Comparison of ENCODE assay signal across 2 cellular contexts in the genomic region with DNA sequence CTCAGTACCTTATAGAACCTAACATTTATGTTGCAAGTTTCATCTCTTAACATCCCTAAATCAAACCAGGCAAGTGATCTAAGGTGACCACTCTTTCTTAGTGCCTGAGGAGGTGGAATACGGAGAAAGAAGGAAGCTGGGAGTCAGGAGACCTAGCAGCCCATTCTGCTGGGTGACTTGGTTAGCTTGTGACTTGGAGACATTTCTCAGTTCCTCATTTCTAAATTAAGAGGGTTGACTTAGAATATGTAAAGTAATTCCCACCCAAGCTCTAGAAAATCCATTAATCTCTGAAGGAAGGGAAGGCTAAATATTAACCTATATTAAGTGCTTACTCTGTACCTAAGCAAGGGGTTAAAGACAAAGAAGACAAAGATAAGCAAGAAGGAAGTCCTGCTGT.
A peak's percentile ranks its signal among the peaks of the same experiment; 100 is the strongest.
TF ChIP-seq lines count a peak whose summit lies in the region.

No MANE protein-coding gene starts in this region.

TF ChIP-seq in GM12891, 5 proteins besides CTCF, POLR2A, EP300 and RAD21 (continued from another document):
- TF ChIP-seq TAF1 (IDR thresholded peaks at IDR 0.05; ENCODE audit: low read depth, low read length) = no peak

TF ChIP-seq in GM12878, 131 proteins besides CTCF, POLR2A, EP300 and RAD21 (continued from another document):
- no peak for TF ChIP-seq HCFC1 (IDR thresholded peaks at IDR 0.05; ENCODE audit: low read length)
- peak; percentile 75 to 79 for TF ChIP-seq BHLHE40 (IDR thresholded peaks at IDR 0.05; ENCODE audit: borderline replicate concordance in 1 of 2, low read depth in 2 of 2, low read length in 1 of 2)
- TF ChIP-seq ZNF207 (IDR thresholded peaks at IDR 0.05; ENCODE audit: borderline replicate concordance) = no peak
- TF ChIP-seq HDAC6 (IDR thresholded peaks at IDR 0.05; ENCODE audit: unreplicated experiment) = no peak
- no peak for TF ChIP-seq ASH2L (IDR thresholded peaks at IDR 0.05; ENCODE audit: borderline replicate concordance, low read depth)
- TF ChIP-seq, protein P1, sequence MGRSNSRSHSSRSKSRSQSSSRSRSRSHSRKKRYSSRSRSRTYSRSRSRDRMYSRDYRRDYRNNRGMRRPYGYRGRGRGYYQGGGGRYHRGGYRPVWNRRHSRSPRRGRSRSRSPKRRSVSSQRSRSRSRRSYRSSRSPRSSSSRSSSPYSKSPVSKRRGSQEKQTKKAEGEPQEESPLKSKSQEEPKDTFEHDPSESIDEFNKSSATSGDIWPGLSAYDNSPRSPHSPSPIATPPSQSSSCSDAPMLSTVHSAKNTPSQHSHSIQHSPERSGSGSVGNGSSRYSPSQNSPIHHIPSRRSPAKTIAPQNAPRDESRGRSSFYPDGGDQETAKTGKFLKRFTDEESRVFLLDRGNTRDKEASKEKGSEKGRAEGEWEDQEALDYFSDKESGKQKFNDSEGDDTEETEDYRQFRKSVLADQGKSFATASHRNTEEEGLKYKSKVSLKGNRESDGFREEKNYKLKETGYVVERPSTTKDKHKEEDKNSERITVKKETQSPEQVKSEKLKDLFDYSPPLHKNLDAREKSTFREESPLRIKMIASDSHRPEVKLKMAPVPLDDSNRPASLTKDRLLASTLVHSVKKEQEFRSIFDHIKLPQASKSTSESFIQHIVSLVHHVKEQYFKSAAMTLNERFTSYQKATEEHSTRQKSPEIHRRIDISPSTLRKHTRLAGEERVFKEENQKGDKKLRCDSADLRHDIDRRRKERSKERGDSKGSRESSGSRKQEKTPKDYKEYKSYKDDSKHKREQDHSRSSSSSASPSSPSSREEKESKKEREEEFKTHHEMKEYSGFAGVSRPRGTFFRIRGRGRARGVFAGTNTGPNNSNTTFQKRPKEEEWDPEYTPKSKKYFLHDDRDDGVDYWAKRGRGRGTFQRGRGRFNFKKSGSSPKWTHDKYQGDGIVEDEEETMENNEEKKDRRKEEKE (IDR thresholded peaks at IDR 0.05) = no peak
- TF ChIP-seq, protein P2, sequence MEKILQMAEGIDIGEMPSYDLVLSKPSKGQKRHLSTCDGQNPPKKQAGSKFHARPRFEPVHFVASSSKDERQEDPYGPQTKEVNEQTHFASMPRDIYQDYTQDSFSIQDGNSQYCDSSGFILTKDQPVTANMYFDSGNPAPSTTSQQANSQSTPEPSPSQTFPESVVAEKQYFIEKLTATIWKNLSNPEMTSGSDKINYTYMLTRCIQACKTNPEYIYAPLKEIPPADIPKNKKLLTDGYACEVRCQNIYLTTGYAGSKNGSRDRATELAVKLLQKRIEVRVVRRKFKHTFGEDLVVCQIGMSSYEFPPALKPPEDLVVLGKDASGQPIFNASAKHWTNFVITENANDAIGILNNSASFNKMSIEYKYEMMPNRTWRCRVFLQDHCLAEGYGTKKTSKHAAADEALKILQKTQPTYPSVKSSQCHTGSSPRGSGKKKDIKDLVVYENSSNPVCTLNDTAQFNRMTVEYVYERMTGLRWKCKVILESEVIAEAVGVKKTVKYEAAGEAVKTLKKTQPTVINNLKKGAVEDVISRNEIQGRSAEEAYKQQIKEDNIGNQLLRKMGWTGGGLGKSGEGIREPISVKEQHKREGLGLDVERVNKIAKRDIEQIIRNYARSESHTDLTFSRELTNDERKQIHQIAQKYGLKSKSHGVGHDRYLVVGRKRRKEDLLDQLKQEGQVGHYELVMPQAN (conservative IDR thresholded peaks at IDR 0.05) = no peak
- TF ChIP-seq BACH1 (IDR thresholded peaks at IDR 0.05; ENCODE audit: borderline replicate concordance) = no peak; the same call in 1 of the 2 replicates
- no peak for TF ChIP-seq ZSCAN29 (IDR thresholded peaks at IDR 0.05)
- no peak for TF ChIP-seq POLR2AphosphoS5 (IDR thresholded peaks at IDR 0.05; ENCODE audit: low read length)
- peak; percentile 91 for TF ChIP-seq IKZF1 (conservative IDR thresholded peaks at IDR 0.05)
- 0 out of 2 replicates have a peak, but pooled peaks have one; percentile 29 for TF ChIP-seq PAX5 (IDR thresholded peaks at IDR 0.05; ENCODE audit: borderline replicate concordance, low read depth, low read length)
- TF ChIP-seq EZH2 (IDR thresholded peaks at IDR 0.05; ENCODE audit: borderline replicate concordance, control insufficient read depth, low read depth, low read length) = no peak
- no peak for TF ChIP-seq SMARCA5 (IDR thresholded peaks at IDR 0.05)
- TF ChIP-seq TBL1XR1 (IDR thresholded peaks at IDR 0.05; ENCODE audit: low read depth, low read length) = no peak
- no peak for TF ChIP-seq CHD4 (IDR thresholded peaks at IDR 0.05)
- TF ChIP-seq, protein P3, sequence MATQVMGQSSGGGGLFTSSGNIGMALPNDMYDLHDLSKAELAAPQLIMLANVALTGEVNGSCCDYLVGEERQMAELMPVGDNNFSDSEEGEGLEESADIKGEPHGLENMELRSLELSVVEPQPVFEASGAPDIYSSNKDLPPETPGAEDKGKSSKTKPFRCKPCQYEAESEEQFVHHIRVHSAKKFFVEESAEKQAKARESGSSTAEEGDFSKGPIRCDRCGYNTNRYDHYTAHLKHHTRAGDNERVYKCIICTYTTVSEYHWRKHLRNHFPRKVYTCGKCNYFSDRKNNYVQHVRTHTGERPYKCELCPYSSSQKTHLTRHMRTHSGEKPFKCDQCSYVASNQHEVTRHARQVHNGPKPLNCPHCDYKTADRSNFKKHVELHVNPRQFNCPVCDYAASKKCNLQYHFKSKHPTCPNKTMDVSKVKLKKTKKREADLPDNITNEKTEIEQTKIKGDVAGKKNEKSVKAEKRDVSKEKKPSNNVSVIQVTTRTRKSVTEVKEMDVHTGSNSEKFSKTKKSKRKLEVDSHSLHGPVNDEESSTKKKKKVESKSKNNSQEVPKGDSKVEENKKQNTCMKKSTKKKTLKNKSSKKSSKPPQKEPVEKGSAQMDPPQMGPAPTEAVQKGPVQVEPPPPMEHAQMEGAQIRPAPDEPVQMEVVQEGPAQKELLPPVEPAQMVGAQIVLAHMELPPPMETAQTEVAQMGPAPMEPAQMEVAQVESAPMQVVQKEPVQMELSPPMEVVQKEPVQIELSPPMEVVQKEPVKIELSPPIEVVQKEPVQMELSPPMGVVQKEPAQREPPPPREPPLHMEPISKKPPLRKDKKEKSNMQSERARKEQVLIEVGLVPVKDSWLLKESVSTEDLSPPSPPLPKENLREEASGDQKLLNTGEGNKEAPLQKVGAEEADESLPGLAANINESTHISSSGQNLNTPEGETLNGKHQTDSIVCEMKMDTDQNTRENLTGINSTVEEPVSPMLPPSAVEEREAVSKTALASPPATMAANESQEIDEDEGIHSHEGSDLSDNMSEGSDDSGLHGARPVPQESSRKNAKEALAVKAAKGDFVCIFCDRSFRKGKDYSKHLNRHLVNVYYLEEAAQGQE (IDR thresholded peaks at IDR 0.05; ENCODE audit: low read depth, low read length) = no peak
- peak; percentile 30; the same call in 1 of the 2 replicates for TF ChIP-seq NFIC (IDR thresholded peaks at IDR 0.05; ENCODE audit: low read depth, low read length)
- no peak for TF ChIP-seq CREM (IDR thresholded peaks at IDR 0.05; ENCODE audit: low read depth)
- TF ChIP-seq IKZF2 (IDR thresholded peaks at IDR 0.05) = peak; percentile 96 to 98
- TF ChIP-seq PML (IDR thresholded peaks at IDR 0.05; ENCODE audit: low read length) = no peak
- no peak for TF ChIP-seq EGR1 (IDR thresholded peaks at IDR 0.05; ENCODE audit: borderline replicate concordance in 1 of 2, low read depth in 2 of 2, low read length in 2 of 2)
- TF ChIP-seq DPF2 (IDR thresholded peaks at IDR 0.05) = peak; percentile 75
- TF ChIP-seq, protein P4, sequence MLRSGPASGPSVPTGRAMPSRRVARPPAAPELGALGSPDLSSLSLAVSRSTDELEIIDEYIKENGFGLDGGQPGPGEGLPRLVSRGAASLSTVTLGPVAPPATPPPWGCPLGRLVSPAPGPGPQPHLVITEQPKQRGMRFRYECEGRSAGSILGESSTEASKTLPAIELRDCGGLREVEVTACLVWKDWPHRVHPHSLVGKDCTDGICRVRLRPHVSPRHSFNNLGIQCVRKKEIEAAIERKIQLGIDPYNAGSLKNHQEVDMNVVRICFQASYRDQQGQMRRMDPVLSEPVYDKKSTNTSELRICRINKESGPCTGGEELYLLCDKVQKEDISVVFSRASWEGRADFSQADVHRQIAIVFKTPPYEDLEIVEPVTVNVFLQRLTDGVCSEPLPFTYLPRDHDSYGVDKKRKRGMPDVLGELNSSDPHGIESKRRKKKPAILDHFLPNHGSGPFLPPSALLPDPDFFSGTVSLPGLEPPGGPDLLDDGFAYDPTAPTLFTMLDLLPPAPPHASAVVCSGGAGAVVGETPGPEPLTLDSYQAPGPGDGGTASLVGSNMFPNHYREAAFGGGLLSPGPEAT (IDR thresholded peaks at IDR 0.05; ENCODE audit: low read depth) = peak; percentile 94
- no peak for TF ChIP-seq SUZ12 (IDR thresholded peaks at IDR 0.05; ENCODE audit: unreplicated experiment)
- TF ChIP-seq WRNIP1 (IDR thresholded peaks at IDR 0.05; ENCODE audit: borderline replicate concordance, low read depth, low read length) = no peak
- TF ChIP-seq SIN3A (IDR thresholded peaks at IDR 0.05; ENCODE audit: low read depth, low read length) = no peak
- peak; percentile 86 for TF ChIP-seq MTA2 (IDR thresholded peaks at IDR 0.05; ENCODE audit: low read depth)
- TF ChIP-seq IRF4 (IDR thresholded peaks at IDR 0.05; ENCODE audit: low read depth, low read length) = peak; percentile 80; the same call in 1 of the 2 replicates
- TF ChIP-seq SMAD5 (IDR thresholded peaks at IDR 0.05; ENCODE audit: low read depth) = no peak
- no peak for TF ChIP-seq ZNF274 (IDR thresholded peaks at IDR 0.05; ENCODE audit: insufficient read depth, insufficient read length)
- TF ChIP-seq MEF2B (IDR thresholded peaks at IDR 0.05; ENCODE audit: partially characterized antibody, poor library complexity, severe bottlenecking) = peak; percentile 55
- 0 out of 2 replicates have a peak, but pooled peaks have one; percentile 51 for TF ChIP-seq MEF2A (IDR thresholded peaks at IDR 0.05; ENCODE audit: insufficient read depth, low read depth, low read length)
- peak; percentile 52; the same call in 1 of the 2 replicates for TF ChIP-seq NBN (IDR thresholded peaks at IDR 0.05)
- no peak for TF ChIP-seq TARDBP (IDR thresholded peaks at IDR 0.05; ENCODE audit: borderline replicate concordance)
- TF ChIP-seq POU2F2 (IDR thresholded peaks at IDR 0.05; ENCODE audit: borderline replicate concordance, low read depth, low read length) = no peak
- no peak for TF ChIP-seq RFX5 (IDR thresholded peaks at IDR 0.05; ENCODE audit: low read depth, low read length)
- TF ChIP-seq HDGF (IDR thresholded peaks at IDR 0.05) = no peak
- peak; percentile 47; the same call in 1 of the 2 replicates for TF ChIP-seq ATF7 (IDR thresholded peaks at IDR 0.05; ENCODE audit: low read depth)
- no peak for TF ChIP-seq CBX5 (IDR thresholded peaks at IDR 0.05; ENCODE audit: low read depth)
- TF ChIP-seq, protein P5, sequence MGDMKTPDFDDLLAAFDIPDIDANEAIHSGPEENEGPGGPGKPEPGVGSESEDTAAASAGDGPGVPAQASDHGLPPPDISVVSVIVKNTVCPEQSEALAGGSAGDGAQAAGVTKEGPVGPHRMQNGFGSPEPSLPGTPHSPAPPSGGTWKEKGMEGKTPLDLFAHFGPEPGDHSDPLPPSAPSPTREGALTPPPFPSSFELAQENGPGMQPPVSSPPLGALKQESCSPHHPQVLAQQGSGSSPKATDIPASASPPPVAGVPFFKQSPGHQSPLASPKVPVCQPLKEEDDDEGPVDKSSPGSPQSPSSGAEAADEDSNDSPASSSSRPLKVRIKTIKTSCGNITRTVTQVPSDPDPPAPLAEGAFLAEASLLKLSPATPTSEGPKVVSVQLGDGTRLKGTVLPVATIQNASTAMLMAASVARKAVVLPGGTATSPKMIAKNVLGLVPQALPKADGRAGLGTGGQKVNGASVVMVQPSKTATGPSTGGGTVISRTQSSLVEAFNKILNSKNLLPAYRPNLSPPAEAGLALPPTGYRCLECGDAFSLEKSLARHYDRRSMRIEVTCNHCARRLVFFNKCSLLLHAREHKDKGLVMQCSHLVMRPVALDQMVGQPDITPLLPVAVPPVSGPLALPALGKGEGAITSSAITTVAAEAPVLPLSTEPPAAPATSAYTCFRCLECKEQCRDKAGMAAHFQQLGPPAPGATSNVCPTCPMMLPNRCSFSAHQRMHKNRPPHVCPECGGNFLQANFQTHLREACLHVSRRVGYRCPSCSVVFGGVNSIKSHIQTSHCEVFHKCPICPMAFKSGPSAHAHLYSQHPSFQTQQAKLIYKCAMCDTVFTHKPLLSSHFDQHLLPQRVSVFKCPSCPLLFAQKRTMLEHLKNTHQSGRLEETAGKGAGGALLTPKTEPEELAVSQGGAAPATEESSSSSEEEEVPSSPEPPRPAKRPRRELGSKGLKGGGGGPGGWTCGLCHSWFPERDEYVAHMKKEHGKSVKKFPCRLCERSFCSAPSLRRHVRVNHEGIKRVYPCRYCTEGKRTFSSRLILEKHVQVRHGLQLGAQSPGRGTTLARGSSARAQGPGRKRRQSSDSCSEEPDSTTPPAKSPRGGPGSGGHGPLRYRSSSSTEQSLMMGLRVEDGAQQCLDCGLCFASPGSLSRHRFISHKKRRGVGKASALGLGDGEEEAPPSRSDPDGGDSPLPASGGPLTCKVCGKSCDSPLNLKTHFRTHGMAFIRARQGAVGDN (IDR thresholded peaks at IDR 0.05) = no peak
- TF ChIP-seq KAT2A (conservative IDR thresholded peaks at IDR 0.05; ENCODE audit: control insufficient read depth, low read depth, low read length) = no peak
- peak; percentile 43; the same call in 1 of the 2 replicates for TF ChIP-seq BMI1 (IDR thresholded peaks at IDR 0.05; ENCODE audit: borderline replicate concordance)
- TF ChIP-seq, protein P6, sequence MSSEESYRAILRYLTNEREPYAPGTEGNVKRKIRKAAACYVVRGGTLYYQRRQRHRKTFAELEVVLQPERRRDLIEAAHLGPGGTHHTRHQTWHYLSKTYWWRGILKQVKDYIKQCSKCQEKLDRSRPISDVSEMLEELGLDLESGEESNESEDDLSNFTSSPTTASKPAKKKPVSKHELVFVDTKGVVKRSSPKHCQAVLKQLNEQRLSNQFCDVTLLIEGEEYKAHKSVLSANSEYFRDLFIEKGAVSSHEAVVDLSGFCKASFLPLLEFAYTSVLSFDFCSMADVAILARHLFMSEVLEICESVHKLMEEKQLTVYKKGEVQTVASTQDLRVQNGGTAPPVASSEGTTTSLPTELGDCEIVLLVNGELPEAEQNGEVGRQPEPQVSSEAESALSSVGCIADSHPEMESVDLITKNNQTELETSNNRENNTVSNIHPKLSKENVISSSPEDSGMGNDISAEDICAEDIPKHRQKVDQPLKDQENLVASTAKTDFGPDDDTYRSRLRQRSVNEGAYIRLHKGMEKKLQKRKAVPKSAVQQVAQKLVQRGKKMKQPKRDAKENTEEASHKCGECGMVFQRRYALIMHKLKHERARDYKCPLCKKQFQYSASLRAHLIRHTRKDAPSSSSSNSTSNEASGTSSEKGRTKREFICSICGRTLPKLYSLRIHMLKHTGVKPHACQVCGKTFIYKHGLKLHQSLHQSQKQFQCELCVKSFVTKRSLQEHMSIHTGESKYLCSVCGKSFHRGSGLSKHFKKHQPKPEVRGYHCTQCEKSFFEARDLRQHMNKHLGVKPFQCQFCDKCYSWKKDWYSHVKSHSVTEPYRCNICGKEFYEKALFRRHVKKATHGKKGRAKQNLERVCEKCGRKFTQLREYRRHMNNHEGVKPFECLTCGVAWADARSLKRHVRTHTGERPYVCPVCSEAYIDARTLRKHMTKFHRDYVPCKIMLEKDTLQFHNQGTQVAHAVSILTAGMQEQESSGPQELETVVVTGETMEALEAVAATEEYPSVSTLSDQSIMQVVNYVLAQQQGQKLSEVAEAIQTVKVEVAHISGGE (CRISPR knock-in tag; IDR thresholded peaks at IDR 0.05) = no peak
- peak; percentile 98 for TF ChIP-seq SPI1 (IDR thresholded peaks at IDR 0.05; ENCODE audit: borderline replicate concordance, insufficient read depth, low read depth, low read length)
- no peak for TF ChIP-seq JUNB (IDR thresholded peaks at IDR 0.05)
- no peak for TF ChIP-seq PAX8 (IDR thresholded peaks at IDR 0.05)
- TF ChIP-seq RCOR1 (conservative IDR thresholded peaks at IDR 0.05; ENCODE audit: low read depth, low read length) = 0 out of 2 replicates have a peak, but pooled peaks have one; percentile 42
- TF ChIP-seq EED (IDR thresholded peaks at IDR 0.05; ENCODE audit: low read depth) = peak; percentile 87
TF ChIP-seq in GM12878: peak in this region for 19.
